Comparison of ENCODE assay signal across 34 cellular contexts in genomic region chr11:80424012-80424695, GRCh38.
A peak's percentile ranks its signal among the peaks of the same experiment; 100 is the strongest.
DNase-seq lines count a peak whose midpoint lies in the region; ATAC-seq, FAIRE-seq and TF ChIP-seq lines count a peak whose summit lies in the region.
"Had no signal": no experiment of that assay in that cellular context is flagged by ENCODE, and none has a peak within 500 bp of the region (broad histone marks: within the 10 kb centered on the region; RNA-seq: fewer than 3 reads in every experiment).

No MANE protein-coding gene starts in this region.

- SMC1A ChIA-PET in GM12878 (lab: Charles Lee; ENCODE audit: uncharacterized antibody, unreplicated experiment), result interaction anchor here (2.6 kb wide), 1 partner anchor 10 kb away, joined by 16 read pairs; no protein-coding TSS in a partner anchor

- no peak overlapping the region for H3K9ac ChIP-seq in GM12878 (ENCODE audit: control insufficient read depth, insufficient read depth, low read length)

- H3K27me3 ChIP-seq in GM12878 (replicated peaks in 1 of 2; ENCODE audit: control insufficient read depth in 2 of 2, insufficient read depth in 2 of 2, low read length in 1 of 2) (no peaks in the 10 kb centered on the region), lower lobe of right lung (ENCODE audit: low read depth) (no peaks in the 10 kb centered on the region)
- H3K27me3 ChIP-seq: adrenal gland, body of pancreas, Peyer's patch, right lobe of liver, spleen, tibial artery had no signal

- peak overlapping the region; percentile 53; the same call in 1 of the 2 replicates for H3K4me2 ChIP-seq in GM12878 (ENCODE audit: control insufficient read depth, insufficient read depth)

- no peak overlapping the region for H3K27ac ChIP-seq in GM12878 (ENCODE audit: control insufficient read depth, insufficient read depth)
- no peak overlapping the region for H3K27ac ChIP-seq in lower lobe of right lung
- H3K27ac ChIP-seq: adrenal gland, body of pancreas, Peyer's patch, right lobe of liver, spleen, tibial artery had no signal

- FAIRE-seq in GM12878 (lab: Jason Lieb, UNC), result peak; percentile 84
- FAIRE-seq: A204.1, G401.6, keratinocyte had no signal

- CTCF ChIA-PET in GM12878 (lab: Yijun Ruan, JAX), result interaction anchor here (0.8 kb wide), 1 partner anchor 9 kb away, joined by 3 read pairs; no protein-coding TSS in a partner anchor

- no peaks in the 10 kb centered on the region for H3K9me3 ChIP-seq in GM12878 (replicated peaks; ENCODE audit: control insufficient read depth, insufficient read depth, low read length)
- no peaks in the 10 kb centered on the region for H3K9me3 ChIP-seq in lower lobe of right lung
- H3K9me3 ChIP-seq: adrenal gland, body of pancreas, Peyer's patch, right lobe of liver, tibial artery had no signal

- POLR2A ChIA-PET in GM12878 (lab: Charles Lee), result interaction anchor here (0.5 kb wide), 1 partner anchor 828 kb away, joined by 6 read pairs; no protein-coding TSS in a partner anchor

- no TSS peak for BruUV-seq in GM12878 (replicated peaks; lab: Mats Ljungman, UMichigan)

- no peaks in the 10 kb centered on the region for H4K20me1 ChIP-seq in GM12878 (ENCODE audit: control insufficient read depth, insufficient read depth)

- no peak overlapping the region for H2AFZ ChIP-seq in GM12878 (ENCODE audit: control insufficient read depth, low read depth, low read length)

- no peak for TF ChIP-seq POLR2A in GM12878 (IDR thresholded peaks at IDR 0.05; ENCODE audit: low read depth, low read length)

- ATAC-seq in GM18858 (IDR thresholded peaks at IDR 0.05; ENCODE audit: unreplicated experiment), result peak; percentile 40
- peak; percentile 80 for ATAC-seq in GM19463 (IDR thresholded peaks at IDR 0.05; ENCODE audit: unreplicated experiment)
- ATAC-seq in HG03159 (IDR thresholded peaks at IDR 0.05; ENCODE audit: unreplicated experiment), result peak; percentile 49
- ATAC-seq in GM12878, result peak; percentile 90
- no peak for ATAC-seq in lower lobe of right lung
- ATAC-seq: body of pancreas; left ventricle myocardium superior; naive thymus-derived CD8-positive, alpha-beta T cell; right lobe of liver had no signal

- RAD21 ChIA-PET in GM12878 (lab: Charles Lee; ENCODE audit: unreplicated experiment), result interaction anchor here (1.0 to 1.3 kb wide), 2 partner anchors 9 to 50 kb away, joined by 3 to 4 read pairs; no protein-coding TSS in a partner anchor

- no peaks in the 10 kb centered on the region for H3K4me1 ChIP-seq in GM12878 (ENCODE audit: control insufficient read depth, insufficient read depth, low read length)
- no peaks in the 10 kb centered on the region for H3K4me1 ChIP-seq in lower lobe of right lung
- H3K4me1 ChIP-seq: adrenal gland, body of pancreas, Peyer's patch, right lobe of liver, spleen, tibial artery had no signal

- H3K79me2 ChIP-seq in GM12878 (ENCODE audit: control insufficient read depth, insufficient read depth, low read length), result no peaks in the 10 kb centered on the region

- WGBS in GM12878 (ENCODE audit: insufficient coverage, insufficient replicate concordance, low lambda C conversion rate, missing lambda C conversion rate), result 2% methylated on average over 2 of the region's 2 CpGs

- peak in 1 of 2 experiments; percentile 21; a peak in 1 of 4 replicates for TF ChIP-seq EP300 in GM12878 (IDR thresholded peaks at IDR 0.05; ENCODE audit: borderline replicate concordance in 1 of 2, control insufficient read depth in 1 of 2, low read depth in 2 of 2, low read length in 2 of 2)

- H3K36me3 ChIP-seq in GM12878 (ENCODE audit: control insufficient read depth in 2 of 2, insufficient read depth in 2 of 2, low read length in 1 of 2) (no peaks in the 10 kb centered on the region), lower lobe of right lung (no peaks in the 10 kb centered on the region)
- H3K36me3 ChIP-seq: adrenal gland, Peyer's patch, right lobe of liver, spleen, tibial artery had no signal

- in situ Hi-C loops in GM12878 (cut with MboI), result no loop called here

- TF ChIP-seq CTCF in GM12878 (IDR thresholded peaks at IDR 0.05 in 2 of 3, conservative IDR thresholded peaks at IDR 0.05 in 1 of 3; ENCODE audit: control insufficient read depth in 2 of 3, extremely low read depth in 1 of 3, insufficient read depth in 1 of 3, low read depth in 3 of 3, low read length in 3 of 3), result no peak
- no peak for TF ChIP-seq CTCF in lower lobe of right lung (IDR thresholded peaks at IDR 0.05)

- H3K4me3 ChIP-seq in GM12878 (no peak overlapping the region), lower lobe of right lung (no peak overlapping the region)
- H3K4me3 ChIP-seq: adrenal gland, body of pancreas, Peyer's patch, right lobe of liver, spleen, tibial artery had no signal

- peak; percentile 9 for DNase-seq in GM12878 (ENCODE audit: low read depth, low spot score)
- no peak for DNase-seq in GM03348 (ENCODE audit: low spot score)
- DNase-seq in NCI-H1092 treated with DMSO at 0.1 percent for 48 hours (lab: John Stamatoyannopoulos, UW), result no peak
- no peak for DNase-seq in H4 (ENCODE audit: low spot score)
- no peak for DNase-seq in lower lobe of right lung
- DNase-seq: activated CD4-positive, alpha-beta memory T cell treated with anti-CD3 and anti-CD28 coated beads for 36 hours; activated CD4-positive, alpha-beta T cell treated with anti-CD3 and anti-CD28 coated beads for 1 hour; activated CD8-positive, alpha-beta memory T cell treated with anti-CD3 and anti-CD28 coated beads, Interleukin-2, amount 50 U/mL, for 4 hours; activated naive CD4-positive, alpha-beta T cell treated with anti-CD3 and anti-CD28 coated beads, Interleukin-2, amount 10 ng/mL, durations not matched to agents 7 days and 5 days; adrenal gland; body of pancreas; Calu3; DMS79; GOT3; KBM-7; left ventricle myocardium superior; naive thymus-derived CD8-positive, alpha-beta T cell; NCI-H1436 treated with DMSO at 0.1 percent for 48 hours; NCI-H2081 treated with DMSO at 0.1 percent for 48 hours; NCI-H446; NCI-H748 treated with DMSO at 0.1 percent for 48 hours; nucleus accumbens; Peyer's patch; right lobe of liver; SHP77; spleen; stimulated activated CD4-positive, alpha-beta T cell treated with anti-CD3 and anti-CD28 coated beads, Interleukin-2, amount 100 ng/mL, for 48 hours; tibial artery had no signal

- intact Hi-C loops in GM12878 (cut with micrococcal nuclease; ENCODE audit: unreplicated experiment), result no loop called here
- intact Hi-C loops in lower lobe of right lung (cut with DNase I), result no loop called here

- TF ChIP-seq RAD21 in GM12878 (IDR thresholded peaks at IDR 0.05; ENCODE audit: insufficient read depth, low read depth, low read length), result no peak

TF ChIP-seq in GM12878, 131 proteins besides CTCF, POLR2A, EP300 and RAD21 (continues in another document):
- TF ChIP-seq IRF5 (IDR thresholded peaks at IDR 0.05; ENCODE audit: borderline replicate concordance) (no peak), JUND (IDR thresholded peaks at IDR 0.05; ENCODE audit: low read depth, low read length) (no peak), IKZF1 (conservative IDR thresholded peaks at IDR 0.05) (peak; percentile 61), REST (IDR thresholded peaks at IDR 0.05; ENCODE audit: low read depth, low read length) (no peak), TAF1 (IDR thresholded peaks at IDR 0.05; ENCODE audit: borderline replicate concordance, low read depth, low read length) (no peak), ETV6 (conservative IDR thresholded peaks at IDR 0.05 in 1 of 2, IDR thresholded peaks at IDR 0.05 in 1 of 2; ENCODE audit: borderline replicate concordance in 1 of 2, low read depth in 1 of 2) (no peak), SIN3A (IDR thresholded peaks at IDR 0.05; ENCODE audit: low read depth, low read length) (no peak), RB1 (IDR thresholded peaks at IDR 0.05; ENCODE audit: borderline replicate concordance) (no peak), SREBF2 (IDR thresholded peaks at IDR 0.05; ENCODE audit: low read length) (no peak), SPI1 (IDR thresholded peaks at IDR 0.05; ENCODE audit: borderline replicate concordance, insufficient read depth, low read depth, low read length) (0 out of 2 replicates have a peak, but pooled peaks have one; percentile 31), ZZZ3 (IDR thresholded peaks at IDR 0.05; ENCODE audit: control insufficient read depth, insufficient read length, low read depth) (no peak), POLR2AphosphoS2 (IDR thresholded peaks at IDR 0.05; ENCODE audit: low read depth, low read length) (no peak), NR2F1 (conservative IDR thresholded peaks at IDR 0.05) (peak; percentile 93)

Comparison
In these comparisons a context has a peak if more than half of its experiments do, and no peak if none do; other contexts are left out.
1. ATAC-seq: peak in GM18858 (single experiment), GM19463 (single experiment), HG03159 (single experiment) and GM12878 (single experiment); none in lower lobe of right lung (0 of 2).